ENCODE assay signal across 3 cellular contexts in the genomic region with DNA sequence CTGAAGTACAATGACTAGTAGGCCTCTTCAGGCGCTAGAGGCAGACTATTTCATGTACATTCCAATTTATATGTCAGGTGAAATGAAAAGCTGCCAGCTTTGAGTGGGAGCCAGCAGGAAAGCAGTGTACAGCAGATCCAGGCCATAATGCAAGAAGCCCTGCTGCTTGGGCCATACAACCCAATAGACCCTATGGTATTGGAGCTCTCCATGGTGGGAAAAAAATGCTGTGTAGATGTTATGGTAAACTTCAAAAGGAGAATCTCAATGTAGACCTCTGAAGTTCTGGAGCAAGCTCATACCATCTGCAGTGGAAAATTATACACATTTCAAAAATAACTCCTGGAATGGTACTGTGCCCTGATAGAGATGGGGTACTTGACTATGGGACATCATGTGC.
A peak's percentile ranks its signal among the peaks of the same experiment; 100 is the strongest.
TF ChIP-seq lines count a peak whose summit lies in the region.

No MANE protein-coding gene starts in this region.

TF ChIP-seq in HEK293, 187 proteins besides CTCF, POLR2A, EP300 and RAD21:
- TF ChIP-seq, protein P1, sequence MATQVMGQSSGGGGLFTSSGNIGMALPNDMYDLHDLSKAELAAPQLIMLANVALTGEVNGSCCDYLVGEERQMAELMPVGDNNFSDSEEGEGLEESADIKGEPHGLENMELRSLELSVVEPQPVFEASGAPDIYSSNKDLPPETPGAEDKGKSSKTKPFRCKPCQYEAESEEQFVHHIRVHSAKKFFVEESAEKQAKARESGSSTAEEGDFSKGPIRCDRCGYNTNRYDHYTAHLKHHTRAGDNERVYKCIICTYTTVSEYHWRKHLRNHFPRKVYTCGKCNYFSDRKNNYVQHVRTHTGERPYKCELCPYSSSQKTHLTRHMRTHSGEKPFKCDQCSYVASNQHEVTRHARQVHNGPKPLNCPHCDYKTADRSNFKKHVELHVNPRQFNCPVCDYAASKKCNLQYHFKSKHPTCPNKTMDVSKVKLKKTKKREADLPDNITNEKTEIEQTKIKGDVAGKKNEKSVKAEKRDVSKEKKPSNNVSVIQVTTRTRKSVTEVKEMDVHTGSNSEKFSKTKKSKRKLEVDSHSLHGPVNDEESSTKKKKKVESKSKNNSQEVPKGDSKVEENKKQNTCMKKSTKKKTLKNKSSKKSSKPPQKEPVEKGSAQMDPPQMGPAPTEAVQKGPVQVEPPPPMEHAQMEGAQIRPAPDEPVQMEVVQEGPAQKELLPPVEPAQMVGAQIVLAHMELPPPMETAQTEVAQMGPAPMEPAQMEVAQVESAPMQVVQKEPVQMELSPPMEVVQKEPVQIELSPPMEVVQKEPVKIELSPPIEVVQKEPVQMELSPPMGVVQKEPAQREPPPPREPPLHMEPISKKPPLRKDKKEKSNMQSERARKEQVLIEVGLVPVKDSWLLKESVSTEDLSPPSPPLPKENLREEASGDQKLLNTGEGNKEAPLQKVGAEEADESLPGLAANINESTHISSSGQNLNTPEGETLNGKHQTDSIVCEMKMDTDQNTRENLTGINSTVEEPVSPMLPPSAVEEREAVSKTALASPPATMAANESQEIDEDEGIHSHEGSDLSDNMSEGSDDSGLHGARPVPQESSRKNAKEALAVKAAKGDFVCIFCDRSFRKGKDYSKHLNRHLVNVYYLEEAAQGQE (tag by site-specific recombination; IDR thresholded peaks at IDR 0.05), result peak; percentile 72
- TF ChIP-seq ZNF140 (tag by site-specific recombination; IDR thresholded peaks at IDR 0.05), result no peak

TF ChIP-seq in Ishikawa, 13 proteins besides CTCF, POLR2A, EP300 and RAD21:
- TF ChIP-seq, protein P1 (IDR thresholded peaks at IDR 0.05; ENCODE audit: low read depth), result peak; percentile 75
- TF ChIP-seq, protein P2, sequence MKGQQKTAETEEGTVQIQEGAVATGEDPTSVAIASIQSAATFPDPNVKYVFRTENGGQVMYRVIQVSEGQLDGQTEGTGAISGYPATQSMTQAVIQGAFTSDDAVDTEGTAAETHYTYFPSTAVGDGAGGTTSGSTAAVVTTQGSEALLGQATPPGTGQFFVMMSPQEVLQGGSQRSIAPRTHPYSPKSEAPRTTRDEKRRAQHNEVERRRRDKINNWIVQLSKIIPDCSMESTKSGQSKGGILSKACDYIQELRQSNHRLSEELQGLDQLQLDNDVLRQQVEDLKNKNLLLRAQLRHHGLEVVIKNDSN (IDR thresholded peaks at IDR 0.05), result no peak

TF ChIP-seq in GM12878, 131 proteins besides CTCF, POLR2A, EP300 and RAD21 (continued from another document):
- TF ChIP-seq, protein P3, sequence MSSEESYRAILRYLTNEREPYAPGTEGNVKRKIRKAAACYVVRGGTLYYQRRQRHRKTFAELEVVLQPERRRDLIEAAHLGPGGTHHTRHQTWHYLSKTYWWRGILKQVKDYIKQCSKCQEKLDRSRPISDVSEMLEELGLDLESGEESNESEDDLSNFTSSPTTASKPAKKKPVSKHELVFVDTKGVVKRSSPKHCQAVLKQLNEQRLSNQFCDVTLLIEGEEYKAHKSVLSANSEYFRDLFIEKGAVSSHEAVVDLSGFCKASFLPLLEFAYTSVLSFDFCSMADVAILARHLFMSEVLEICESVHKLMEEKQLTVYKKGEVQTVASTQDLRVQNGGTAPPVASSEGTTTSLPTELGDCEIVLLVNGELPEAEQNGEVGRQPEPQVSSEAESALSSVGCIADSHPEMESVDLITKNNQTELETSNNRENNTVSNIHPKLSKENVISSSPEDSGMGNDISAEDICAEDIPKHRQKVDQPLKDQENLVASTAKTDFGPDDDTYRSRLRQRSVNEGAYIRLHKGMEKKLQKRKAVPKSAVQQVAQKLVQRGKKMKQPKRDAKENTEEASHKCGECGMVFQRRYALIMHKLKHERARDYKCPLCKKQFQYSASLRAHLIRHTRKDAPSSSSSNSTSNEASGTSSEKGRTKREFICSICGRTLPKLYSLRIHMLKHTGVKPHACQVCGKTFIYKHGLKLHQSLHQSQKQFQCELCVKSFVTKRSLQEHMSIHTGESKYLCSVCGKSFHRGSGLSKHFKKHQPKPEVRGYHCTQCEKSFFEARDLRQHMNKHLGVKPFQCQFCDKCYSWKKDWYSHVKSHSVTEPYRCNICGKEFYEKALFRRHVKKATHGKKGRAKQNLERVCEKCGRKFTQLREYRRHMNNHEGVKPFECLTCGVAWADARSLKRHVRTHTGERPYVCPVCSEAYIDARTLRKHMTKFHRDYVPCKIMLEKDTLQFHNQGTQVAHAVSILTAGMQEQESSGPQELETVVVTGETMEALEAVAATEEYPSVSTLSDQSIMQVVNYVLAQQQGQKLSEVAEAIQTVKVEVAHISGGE (CRISPR knock-in tag; IDR thresholded peaks at IDR 0.05), result no peak
